In the genomic region with DNA sequence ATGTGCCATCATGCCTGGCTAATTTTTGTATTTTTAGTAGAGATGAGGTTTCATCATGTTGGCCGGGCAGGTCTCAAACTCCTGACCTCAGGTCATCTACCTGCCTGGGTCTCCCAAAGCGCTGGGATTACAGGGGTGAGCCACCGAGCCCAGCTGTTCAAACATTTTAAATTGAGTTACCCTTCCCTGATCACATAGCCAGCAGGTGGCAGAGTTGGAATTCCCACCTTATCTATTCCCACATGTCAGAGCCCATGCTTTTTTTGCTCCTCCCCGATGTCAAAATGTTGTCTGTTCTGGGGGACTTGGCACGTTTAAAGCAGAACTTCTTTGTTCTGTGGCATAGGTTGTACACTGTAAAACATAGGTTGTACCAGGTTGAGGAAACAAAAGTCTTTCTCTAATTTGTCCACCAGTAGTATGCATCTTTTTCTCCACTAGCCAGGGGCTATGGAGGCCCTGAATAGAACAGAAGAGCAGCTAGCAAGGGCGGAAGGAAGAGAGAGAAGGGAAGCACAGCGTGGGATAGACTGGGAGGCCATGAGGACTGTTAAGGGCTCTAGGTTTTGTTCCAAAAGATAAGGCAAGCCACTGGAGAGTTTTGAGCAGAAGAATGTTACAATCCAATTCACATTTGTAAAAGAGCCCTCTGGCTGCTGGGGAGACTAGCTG, we compare ENCODE assay signal across 14 cellular contexts. TPM values are rescaled to one million over a fixed set of nuclear protein-coding genes. Genes with fewer than 3 reads are reported as not detected.
DNase-seq lines count a peak whose midpoint lies in the region; ATAC-seq, FAIRE-seq and TF ChIP-seq lines count a peak whose summit lies in the region.
"Had no signal": no experiment of that assay in that cellular context is flagged by ENCODE, and none has a peak within 500 bp of the region (broad histone marks: within the 10 kb centered on the region; RNA-seq: fewer than 3 reads in every experiment).

No MANE protein-coding gene starts in this region.

- H3K9me3 ChIP-seq in BE2C (no peaks in the 10 kb centered on the region), keratinocyte (ENCODE audit: control insufficient read depth, low read depth, low read length) (peaks cover 2% of the 10 kb centered on the region)

- dilution Hi-C loops in keratinocyte (cut with MboI; ENCODE audit: extremely low pct_ligation_motif_present, low sequenced_read_pairs) = no loop called here

- H3K4me3 ChIP-seq in BE2C (ENCODE audit: low read depth, low read length) (no peak overlapping the region), brain microvascular endothelial cell (ENCODE audit: low read depth, low read length) (no peak overlapping the region), keratinocyte (ENCODE audit: control insufficient read depth in 2 of 3, extremely low read depth in 1 of 3, insufficient read depth in 2 of 3, low read depth in 1 of 3, low read length in 3 of 3) (no peak overlapping the region)
- H3K4me3 ChIP-seq: transverse colon had no signal

- peaks cover 6 to 13% (median 7%) of the 10 kb centered on the region in 3 donors for H3K9me3 Mint-ChIP-seq in T-cell

- in situ Hi-C loops in brain microvascular endothelial cell (cut with HindIII; ENCODE audit: low pct_ligation_motif_present, low sequenced_read_pairs) = no loop called here

- H3K4me1 ChIP-seq in BE2C (no peaks in the 10 kb centered on the region), keratinocyte (ENCODE audit: control insufficient read depth, extremely low read depth, insufficient read depth, low read length) (no peaks in the 10 kb centered on the region)

- CTCF ChIA-PET in T-cell (lab: Charles Lee) = no interaction called here

- H3K79me2 ChIP-seq in keratinocyte (ENCODE audit: control insufficient read depth, insufficient read depth, low read length) = no peaks in the 10 kb centered on the region

- H4K20me1 ChIP-seq in keratinocyte (ENCODE audit: control insufficient read depth, extremely low read depth, insufficient read depth, low read length) = no peaks in the 10 kb centered on the region

- H3K36me3 ChIP-seq in BE2C (no peaks in the 10 kb centered on the region), brain microvascular endothelial cell (replicated peaks) (no peaks in the 10 kb centered on the region), keratinocyte (ENCODE audit: control insufficient read depth in 2 of 2, extremely low read depth in 1 of 2, insufficient read depth in 2 of 2, low read length in 2 of 2) (no peaks in the 10 kb centered on the region)
- H3K36me3 ChIP-seq: transverse colon had no signal

- ATAC-seq in T-cell (replicated peaks in 1 of 4) = no peak

- no peak overlapping the region for H3K27ac Mint-ChIP-seq in T-cell
- H3K27ac Mint-ChIP-seq: activated naive CD4-positive, alpha-beta T cell treated with anti-CD3 and anti-CD28 coated beads for 36 hours; CD4-positive, alpha-beta memory T cell had no signal

- H3K36me3 Mint-ChIP-seq in T-cell = no peaks in the 10 kb centered on the region
- H3K36me3 Mint-ChIP-seq: CD4-positive, alpha-beta memory T cell had no signal

- no peaks in the 10 kb centered on the region for H3K4me1 Mint-ChIP-seq in T-cell
- H3K4me1 Mint-ChIP-seq: CD4-positive, alpha-beta memory T cell had no signal

- POLR2A ChIA-PET in T-cell (lab: Charles Lee) = no interaction called here

- FAIRE-seq in keratinocyte (lab: Jason Lieb, UNC) = peak; percentile 59

- H3K27me3 ChIP-seq in BE2C (no peaks in the 10 kb centered on the region), brain microvascular endothelial cell (replicated peaks) (peaks cover 4% of the 10 kb centered on the region), keratinocyte (ENCODE audit: control insufficient read depth, extremely low read depth, insufficient read depth, low read length) (peaks cover 16% of the 10 kb centered on the region)

- H3K27me3 Mint-ChIP-seq in T-cell = peaks cover 16 to 23% of the 10 kb centered on the region in 2 donors

- H3K9me1 ChIP-seq in keratinocyte (ENCODE audit: control insufficient read depth, extremely low read depth, insufficient read depth, low read length) = no peaks in the 10 kb centered on the region

- H3K4me3 Mint-ChIP-seq in T-cell = no peak overlapping the region
- H3K4me3 Mint-ChIP-seq: activated naive CD4-positive, alpha-beta T cell treated with anti-CD3 and anti-CD28 coated beads for 36 hours; CD4-positive, alpha-beta memory T cell had no signal

- no peak overlapping the region for H3K9ac ChIP-seq in keratinocyte (ENCODE audit: control insufficient read depth, extremely low read depth, insufficient read depth, low read length)

- H3K4me2 ChIP-seq in keratinocyte (ENCODE audit: control insufficient read depth, extremely low read depth, insufficient read depth, low read depth, low read length) = no peak overlapping the region

- H3K27ac ChIP-seq in brain microvascular endothelial cell (no peak overlapping the region), keratinocyte (ENCODE audit: control insufficient read depth, insufficient read depth, low read length) (no peak overlapping the region)
- H3K27ac ChIP-seq: transverse colon had no signal

- DNase-seq in BE2C = no peak
- peak; percentile 24 for DNase-seq in NCI-H1105 (lab: John Stamatoyannopoulos, UW)
- peak; percentile 14 for DNase-seq in brain microvascular endothelial cell
- DNase-seq in keratinocyte (ENCODE audit: low read depth, low spot score) = no peak
- DNase-seq in T-cell = no peak
- no peak for DNase-seq in NAMALWA (ENCODE audit: low spot score)
- no peak for DNase-seq in NOMO-1 treated with dmso at 0.1 percent for 144 hours (lab: John Stamatoyannopoulos, UW; ENCODE audit: unreplicated experiment)
- no peak for DNase-seq in pons (ENCODE audit: low spot score)
- DNase-seq: activated naive CD4-positive, alpha-beta T cell treated with anti-CD3 and anti-CD28 coated beads for 36 hours; CD4-positive, alpha-beta memory T cell; GOT3; NCI-H526 treated with DMSO at 0.1 percent for 48 hours; transverse colon had no signal

- no peak overlapping the region for H2AFZ ChIP-seq in keratinocyte (ENCODE audit: control insufficient read depth, low read length)

- TF ChIP-seq CTCF in BE2C (IDR thresholded peaks at IDR 0.05; ENCODE audit: low read depth, low read length) (peak; percentile 28; the same call in 1 of the 2 replicates), brain microvascular endothelial cell (IDR thresholded peaks at IDR 0.05; ENCODE audit: low read depth, low read length, missing control alignments) (peak; percentile 53), keratinocyte (optimal IDR thresholded peaks at IDR 0.05 in 1 of 3, IDR thresholded peaks at IDR 0.05 in 1 of 3, conservative IDR thresholded peaks at IDR 0.05 in 1 of 3; ENCODE audit: extremely low read depth in 1 of 3, insufficient read depth in 2 of 3, low read length in 3 of 3) (peak; percentile 45 to 58 (median 56))

RNA-seq across cellular contexts. Expression of a gene that starts 7.3 kb away (rescaled TPM):
- 0.29 TPM for polyA plus RNA-seq in BE2C (2012; ENCODE audit: insufficient read depth, insufficient read length, low read depth)
- not detected in 3 replicates for polyA plus RNA-seq in keratinocyte
- not detected for polyA plus RNA-seq in keratinocyte (2011; ENCODE audit: low read depth)
- not detected in 2 replicates for polyA plus RNA-seq in keratinocyte (2011; cell fraction: cytosol; rRNA removed)
- polyA plus RNA-seq in keratinocyte (2011; cell fraction: nucleus; rRNA removed) = not detected in 2 replicates
- not detected in 2 replicates for polyA plus RNA-seq in keratinocyte (2012; ENCODE audit: low replicate concordance)
- polyA minus RNA-seq in keratinocyte = not detected in 3 replicates
- polyA minus RNA-seq in keratinocyte (2011; cell fraction: cytosol; rRNA and poly(A)+ RNA removed) = not detected
- polyA minus RNA-seq in keratinocyte (2011; cell fraction: nucleus; rRNA and poly(A)+ RNA removed) = not detected in 2 replicates
- total RNA-seq in T-cell = under 1 TPM in 1 of 5 donors, not detected in 4; 0.32 TPM
- total RNA-seq: activated naive CD4-positive, alpha-beta T cell treated with anti-CD3 and anti-CD28 coated beads for 36 hours; CD4-positive, alpha-beta memory T cell; transverse colon had no signal
- polyA plus RNA-seq: CD4-positive, alpha-beta memory T cell; esophagus had no signal

RNA-seq across cellular contexts. Expression of a gene that starts 35.0 kb away (rescaled TPM):
- not detected for polyA plus RNA-seq in BE2C (2012; ENCODE audit: insufficient read depth, insufficient read length, low read depth)
- not detected in 3 replicates for polyA plus RNA-seq in keratinocyte
- polyA plus RNA-seq in keratinocyte (2011; ENCODE audit: low read depth) = not detected
- not detected in 2 replicates for polyA plus RNA-seq in keratinocyte (2011; cell fraction: cytosol; rRNA removed)
- polyA plus RNA-seq in keratinocyte (2011; cell fraction: nucleus; rRNA removed) = not detected in 2 replicates
- polyA plus RNA-seq in keratinocyte (2012; ENCODE audit: low replicate concordance) = not detected in 2 replicates
- polyA minus RNA-seq in keratinocyte = not detected in 3 replicates
- polyA minus RNA-seq in keratinocyte (2011; cell fraction: cytosol; rRNA and poly(A)+ RNA removed) = not detected
- polyA minus RNA-seq in keratinocyte (2011; cell fraction: nucleus; rRNA and poly(A)+ RNA removed) = not detected in 2 replicates
- total RNA-seq in T-cell = not detected
- total RNA-seq: activated naive CD4-positive, alpha-beta T cell treated with anti-CD3 and anti-CD28 coated beads for 36 hours; CD4-positive, alpha-beta memory T cell; transverse colon had no signal
- polyA plus RNA-seq: CD4-positive, alpha-beta memory T cell had no signal

Comparison
In these comparisons a context has a peak if more than half of its experiments do, and no peak if none do; other contexts are left out.
1. DNase-seq: peak in NCI-H1105 (single experiment) and brain microvascular endothelial cell (single experiment); none in BE2C (single experiment), keratinocyte (single experiment), T-cell (0 of 34), NAMALWA (single experiment), NOMO-1 treated with dmso at 0.1 percent for 144 hours (single experiment) and pons (single experiment).
2. Peak in every context shown above with its lines, with median percentiles within 50 percentile points of each other: CTCF ChIP-seq.